ENCODE assay signal across 9 cellular contexts in genomic region chr2:157441072-157441454, GRCh38. TPM values are rescaled to one million over a fixed set of nuclear protein-coding genes. Genes with fewer than 3 reads are reported as not detected.
A peak's percentile ranks its signal among the peaks of the same experiment; 100 is the strongest.
DNase-seq lines count a peak whose midpoint lies in the region; ATAC-seq and TF ChIP-seq lines count a peak whose summit lies in the region.
"Had no signal": no experiment of that assay in that cellular context is flagged by ENCODE, and none has a peak within 500 bp of the region (broad histone marks: within the 10 kb centered on the region; RNA-seq: fewer than 3 reads in every experiment).

No MANE protein-coding gene starts in this region.

- no peaks in the 10 kb centered on the region for H4K20me1 ChIP-seq in GM23248 (ENCODE audit: insufficient read depth)

- no peaks in the 10 kb centered on the region for H3K4me1 ChIP-seq in GM23248 (ENCODE audit: insufficient read depth)
- H3K4me1 ChIP-seq: SJSA1 had no signal

- ATAC-seq in HG02642 (IDR thresholded peaks at IDR 0.05; ENCODE audit: poor library complexity, unreplicated experiment) (peak; percentile 44), Right ventricle myocardium superior (ENCODE audit: poor library complexity) (peak; percentile 76), omental fat pad (ENCODE audit: low FRiP score) (no peak)

- H3K4me2 ChIP-seq in GM23248 (ENCODE audit: unreplicated experiment): no peak overlapping the region

- H3F3A ChIP-seq in GM23248 (ENCODE audit: insufficient read depth): no peaks in the 10 kb centered on the region

- no peak overlapping the region for H3K27ac ChIP-seq in GM23248
- H3K27ac ChIP-seq: SJSA1 had no signal

- no peaks in the 10 kb centered on the region for H3K79me2 ChIP-seq in GM23248 (ENCODE audit: insufficient read depth)

- DNase-seq in NCI-H510A treated with DMSO at 0.1 percent for 48 hours (lab: John Stamatoyannopoulos, UW) (peak; percentile 0), NCI-H510A (lab: John Stamatoyannopoulos, UW) (no peak), NCI-H460 (ENCODE audit: extremely low read depth, low read depth) (peak; percentile 73), Right ventricle myocardium superior (no peak), NCI-H345 (lab: John Stamatoyannopoulos, UW) (no peak), GM23248 (no peak), omental fat pad (ENCODE audit: low spot score) (no peak)

- peaks cover 9% of the 10 kb centered on the region for H3K27me3 ChIP-seq in GM23248 (replicated peaks; ENCODE audit: insufficient read depth)
- H3K27me3 ChIP-seq: SJSA1 had no signal

- 61 to 73% methylated on average over 2 of the region's 2 CpGs for WGBS in GM23248 (ENCODE audit: low coverage in 1 of 2, low lambda C conversion rate in 2 of 2, missing lambda C conversion rate in 2 of 2), 2 experiments

- H3K36me3 ChIP-seq in GM23248 (ENCODE audit: low read depth): no peaks in the 10 kb centered on the region
- H3K36me3 ChIP-seq: SJSA1 had no signal

- in situ Hi-C loops in GM23248 (cut with MboI): no loop called here

- H2AFZ ChIP-seq in GM23248: no peak overlapping the region

- intact Hi-C loops in Right ventricle myocardium superior (cut with DNase I): no loop called here

- TF ChIP-seq CTCF in omental fat pad (IDR thresholded peaks at IDR 0.05): no peak

- no peaks in the 10 kb centered on the region for H3K9me2 ChIP-seq in GM23248 (ENCODE audit: insufficient read depth)

- no peak overlapping the region for H3K9ac ChIP-seq in GM23248

- H3K4me3 ChIP-seq in GM23248: no peak overlapping the region
- H3K4me3 ChIP-seq: SJSA1 had no signal

- no peaks in the 10 kb centered on the region for H3K9me3 ChIP-seq in GM23248 (ENCODE audit: low read depth)
- H3K9me3 ChIP-seq: SJSA1 had no signal

RNA-seq across cellular contexts. Expression of gene CYTIP, which starts 2.8 kb away (rescaled TPM):
- total RNA-seq in NCI-H460 (2014; rRNA removed; shearing (Covaris generic)): 1.3 and 1.9 TPM in 2 replicates
- 0.55 TPM in 1 of 2 replicates, not detected in the other for polyA plus RNA-seq in NCI-H460 (2014; cell fraction: nucleus; rRNA removed)
- total RNA-seq in Right ventricle myocardium superior (1.1 TPM), omental fat pad (10 to 100 TPM; 13.4 to 26.1 (median 17.5) TPM)
- not detected in 2 replicates for total RNA-seq in GM23248 (2014; rRNA removed; shearing (Covaris generic))
- polyA plus RNA-seq in GM23248 (2016; fragmentation: Nextera tagmentation; extraction: Ambion mirVana): not detected in 2 replicates
- total RNA-seq: SJSA1 had no signal

Comparison
In these comparisons a context has a peak if more than half of its experiments do, and no peak if none do; other contexts are left out.
1. DNase-seq: peak in NCI-H510A treated with DMSO at 0.1 percent for 48 hours (single experiment) and NCI-H460 (single experiment); none in NCI-H510A (single experiment), Right ventricle myocardium superior (single experiment), NCI-H345 (single experiment), GM23248 (single experiment) and omental fat pad (single experiment).